In the genomic region with DNA sequence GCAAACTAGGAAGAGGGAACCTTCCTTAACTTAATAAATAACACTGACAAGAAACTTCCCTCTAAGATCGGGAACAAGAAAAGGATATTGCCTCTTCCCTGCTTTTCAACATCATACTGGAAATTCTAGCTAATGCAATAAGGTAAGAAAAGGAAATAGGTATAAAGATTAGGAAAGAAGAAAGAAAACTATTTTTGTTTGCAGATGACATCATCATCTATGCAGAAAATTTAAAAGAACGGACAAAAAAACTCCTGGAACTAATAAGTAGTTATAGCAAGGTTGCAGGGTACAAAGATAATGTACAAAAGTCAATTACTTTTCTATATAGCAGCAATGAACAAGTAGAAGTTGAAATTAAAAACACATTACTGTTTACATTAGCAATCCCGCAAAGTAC, we compare ENCODE assay signal across 34 cellular contexts.
"Had no signal": no experiment of that assay in that cellular context is flagged by ENCODE, and none has a peak within 500 bp of the region (broad histone marks: within the 10 kb centered on the region; RNA-seq: fewer than 3 reads in every experiment).

No MANE protein-coding gene starts in this region.

- H3K36me3 ChIP-seq: MG63 had no signal

- H3K27me3 ChIP-seq: MG63 had no signal

- H3K9me3 ChIP-seq: MG63 had no signal

- DNase-seq: Karpas-422, Kasumi-1, MG63, MM.1S, MV-4-11, NCI-H1048, NCI-H1092, NCI-H1092 treated with DMSO at 0.1 percent for 48 hours, NCI-H1105, NCI-H1105 treated with DMSO at 0.1 percent for 48 hours, NCI-H1417, NCI-H1417 treated with DMSO at 0.1 percent for 48 hours, NCI-H1436, NCI-H1436 treated with DMSO at 0.1 percent for 48 hours, NCI-H146, NCI-H1694, NCI-H1694 treated with DMSO at 0.1 percent for 48 hours, NCI-H187, NCI-H187 treated with DMSO at 0.1 percent for 48 hours, NCI-H1930, NCI-H2029, NCI-H2029 treated with DMSO at 0.1 percent for 48 hours, NCI-H2081, NCI-H2081 treated with DMSO at 0.1 percent for 48 hours, NCI-H2107, NCI-H2171, NCI-H2171 treated with DMSO at 0.1 percent for 48 hours, NCI-H2227 treated with DMSO at 0.1 percent for 48 hours, NCI-H226, NCI-H345, NCI-H446, NCI-H446 treated with DMSO at 0.1 percent for 48 hours, NCI-H510A, NCI-H510A treated with DMSO at 0.1 percent for 48 hours had no signal

- H3K4me3 ChIP-seq: MG63 had no signal
